ENCODE assay signal across 25 cellular contexts in the genomic region with DNA sequence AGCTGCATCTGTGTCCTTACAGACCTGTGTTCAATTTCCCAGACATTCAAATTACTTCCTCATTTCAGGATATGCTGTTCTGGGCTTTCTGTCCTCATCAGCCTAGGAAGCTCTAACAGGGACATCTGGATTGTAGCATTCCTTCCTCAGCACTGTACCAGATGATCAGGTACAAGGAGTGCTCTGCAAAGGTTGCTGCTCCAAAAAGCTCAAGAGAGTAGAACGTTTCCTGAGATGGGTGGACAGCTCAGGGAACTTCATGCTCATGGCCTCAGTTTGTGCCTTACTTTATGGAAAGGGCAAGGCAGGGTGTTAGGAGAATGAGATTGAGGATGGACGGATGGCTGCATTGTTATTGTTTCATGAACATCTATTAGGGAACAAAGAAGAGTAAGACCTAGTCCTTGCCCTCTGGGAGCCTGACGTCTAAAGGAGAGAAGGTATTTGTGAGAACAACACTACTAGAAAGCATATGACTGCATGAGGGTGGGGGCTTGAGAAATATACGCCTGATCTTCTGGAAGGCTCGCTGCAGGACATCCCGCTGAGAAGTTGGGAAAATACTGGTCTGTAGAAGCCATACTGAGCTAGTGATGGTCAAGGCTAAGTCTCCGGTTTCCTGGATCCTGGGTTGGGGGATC. TPM values are rescaled to one million over a fixed set of nuclear protein-coding genes. Genes with fewer than 3 reads are reported as not detected.
DNase-seq lines count a peak whose midpoint lies in the region; ATAC-seq, FAIRE-seq and TF ChIP-seq lines count a peak whose summit lies in the region.
"Had no signal": no experiment of that assay in that cellular context is flagged by ENCODE, and none has a peak within 500 bp of the region (broad histone marks: within the 10 kb centered on the region; RNA-seq: fewer than 3 reads in every experiment).

No MANE protein-coding gene starts in this region.

- H3K9me3 ChIP-seq in K562 (replicated peaks; ENCODE audit: control insufficient read depth, insufficient read depth, low read depth, low read length) = 0 out of 2 replicates have a peak, but pooled peaks cover 2% of the 10 kb centered on the region
- H3K9me3 ChIP-seq: body of pancreas, uterus had no signal

- no peaks in the 10 kb centered on the region for H3K27me3 ChIP-seq in K562 (ENCODE audit: control insufficient read depth in 2 of 2, insufficient read depth in 2 of 2, low read length in 2 of 2)
- H3K27me3 ChIP-seq: neural progenitor cell, uterus had no signal

- TF ChIP-seq POLR2A in K562 (conservative IDR thresholded peaks at IDR 0.05) = peak; percentile 31

- POLR2A ChIA-PET in activated CD4-positive, alpha-beta memory T cell treated with anti-CD3 and anti-CD28 coated beads for 36 hours (lab: Charles Lee) = interaction anchor here (1.7 to 2.0 kb wide), 3 partner anchors 14 to 24 kb away, joined by 5 to 8 read pairs (median 6); no protein-coding TSS in a partner anchor
- POLR2A ChIA-PET in activated CD4-positive, alpha-beta memory T cell treated with anti-CD3 and anti-CD28 coated beads, Interleukin-2, amount 10 ng/mL, durations not matched to agents 7 days and 5 days (lab: Charles Lee) = interaction anchor here (1.1 to 2.0 kb wide), 4 partner anchors 11 to 36 kb away, joined by 3 to 4 read pairs (median 3); a partner anchor contains a TSS
- POLR2A ChIA-PET in K562 (lab: Yijun Ruan, JAX) = interaction anchor here (0.6 to 1.4 kb wide), 8 partner anchors 10 to 34 kb away, joined by 3 to 6 read pairs (median 3); a partner anchor contains a TSS

- H3K9me3 Mint-ChIP-seq in activated CD4-positive, alpha-beta memory T cell treated with anti-CD3 and anti-CD28 coated beads for 36 hours = no peaks in the 10 kb centered on the region
- H3K9me3 Mint-ChIP-seq in activated CD4-positive, alpha-beta memory T cell treated with anti-CD3 and anti-CD28 coated beads, Interleukin-2, amount 10 ng/mL, durations not matched to agents 7 days and 5 days = no peaks in the 10 kb centered on the region
- H3K9me3 Mint-ChIP-seq in type B pancreatic cell = no peaks in the 10 kb centered on the region
- H3K9me3 Mint-ChIP-seq in activated naive CD4-positive, alpha-beta T cell treated with anti-CD3 and anti-CD28 coated beads, Interleukin-2, amount 10 ng/mL, durations not matched to agents 7 days and 5 days = no peaks in the 10 kb centered on the region
- H3K9me3 Mint-ChIP-seq: mesothelial cell of epicardium, neural progenitor cell had no signal

- H3K9ac ChIP-seq in K562 (ENCODE audit: insufficient read depth in 1 of 2, low read depth in 2 of 2, low read length in 2 of 2) = no peak overlapping the region
- H3K9ac ChIP-seq: neural progenitor cell had no signal

- CTCF ChIA-PET in activated CD4-positive, alpha-beta memory T cell treated with anti-CD3 and anti-CD28 coated beads for 36 hours (lab: Charles Lee) = interaction anchor here (0.9 to 1.9 kb wide), 4 partner anchors 8 to 81 kb away, joined by 3 to 5 read pairs (median 4); a partner anchor contains a TSS
- CTCF ChIA-PET in activated CD4-positive, alpha-beta memory T cell treated with anti-CD3 and anti-CD28 coated beads, Interleukin-2, amount 10 ng/mL, durations not matched to agents 7 days and 5 days (lab: Charles Lee) = interaction anchor here (1.1 to 1.2 kb wide), 2 partner anchors 19 to 33 kb away, joined by 3 to 4 read pairs; a partner anchor contains a TSS
- CTCF ChIA-PET in K562 (lab: Yijun Ruan, JAX; ENCODE audit: low intra/inter-chr PET ratio) = interaction anchor here (0.7 kb wide), 1 partner anchor 665 kb away, joined by 3 read pairs; no protein-coding TSS in a partner anchor
- CTCF ChIA-PET in activated naive CD4-positive, alpha-beta T cell treated with anti-CD3 and anti-CD28 coated beads, Interleukin-2, amount 10 ng/mL, durations not matched to agents 7 days and 5 days (lab: Charles Lee) = interaction anchor here (0.8 kb wide), 1 partner anchor 14 kb away, joined by 4 read pairs; no protein-coding TSS in a partner anchor

- BruUV-seq in K562 (replicated peaks; lab: Mats Ljungman, UMichigan) = TSS peak; percentile 26

- H3K36me3 ChIP-seq in K562 (ENCODE audit: control insufficient read depth, insufficient read depth, low read length) = peaks cover 18% of the 10 kb centered on the region
- H3K36me3 ChIP-seq: neural progenitor cell, uterus had no signal

- H3K4me3 Mint-ChIP-seq in activated CD4-positive, alpha-beta memory T cell treated with anti-CD3 and anti-CD28 coated beads for 36 hours = no peak overlapping the region
- H3K4me3 Mint-ChIP-seq in activated CD4-positive, alpha-beta memory T cell treated with anti-CD3 and anti-CD28 coated beads, Interleukin-2, amount 10 ng/mL, durations not matched to agents 7 days and 5 days = no peak overlapping the region
- H3K4me3 Mint-ChIP-seq in type B pancreatic cell = no peak overlapping the region
- H3K4me3 Mint-ChIP-seq in activated naive CD4-positive, alpha-beta T cell treated with anti-CD3 and anti-CD28 coated beads, Interleukin-2, amount 10 ng/mL, durations not matched to agents 7 days and 5 days = no peak overlapping the region
- H3K4me3 Mint-ChIP-seq: mesothelial cell of epicardium, neural progenitor cell had no signal

- no peak overlapping the region for H3K4me3 ChIP-seq in K562
- H3K4me3 ChIP-seq: body of pancreas, coronary artery, neural progenitor cell, SK-N-MC, spleen, uterus had no signal

- no peaks in the 10 kb centered on the region for H3K79me2 ChIP-seq in K562 (ENCODE audit: control insufficient read depth, insufficient read depth, low read length)

- peak overlapping the region; percentile 31 for H3K27ac Mint-ChIP-seq in activated CD4-positive, alpha-beta memory T cell treated with anti-CD3 and anti-CD28 coated beads for 36 hours
- H3K27ac Mint-ChIP-seq in activated CD4-positive, alpha-beta memory T cell treated with anti-CD3 and anti-CD28 coated beads, Interleukin-2, amount 10 ng/mL, durations not matched to agents 7 days and 5 days = no peak overlapping the region
- peak overlapping the region; percentile 21 for H3K27ac Mint-ChIP-seq in type B pancreatic cell
- H3K27ac Mint-ChIP-seq in activated naive CD4-positive, alpha-beta T cell treated with anti-CD3 and anti-CD28 coated beads, Interleukin-2, amount 10 ng/mL, durations not matched to agents 7 days and 5 days = no peak overlapping the region
- H3K27ac Mint-ChIP-seq: mesothelial cell of epicardium, neural progenitor cell had no signal

- WGBS in K562 (ENCODE audit: insufficient coverage, low coverage, missing lambda C conversion rate) = 20% methylated on average over 7 of the region's 7 CpGs

- no peak for TF ChIP-seq CTCF in K562 (IDR thresholded peaks at IDR 0.05 in 2 of 3, conservative IDR thresholded peaks at IDR 0.05 in 1 of 3; ENCODE audit: insufficient read depth in 2 of 3, low read depth in 1 of 3, low read length in 3 of 3)
- TF ChIP-seq CTCF in type B pancreatic cell (conservative IDR thresholded peaks at IDR 0.05) = no peak

- peak; percentile 15 for ATAC-seq in K562
- no peak for ATAC-seq in GM18870 (IDR thresholded peaks at IDR 0.05; ENCODE audit: unreplicated experiment)

- H3K4me2 ChIP-seq in K562 (ENCODE audit: insufficient read depth, low read length) = no peak overlapping the region
- H3K4me2 ChIP-seq: neural progenitor cell had no signal

- H3K27ac ChIP-seq in K562 (ENCODE audit: extremely low read depth, low read depth, low read length) = no peak overlapping the region
- H3K27ac ChIP-seq: body of pancreas, coronary artery, neural progenitor cell, SK-N-MC, spleen, uterus had no signal

- no peak for FAIRE-seq in K562 (lab: Jason Lieb, UNC)
- FAIRE-seq: endothelial cell of umbilical vein, frontal cortex, G401.6, RCC 7860 had no signal

- in situ Hi-C loops in K562 (cut with MboI) = no loop called here

- H4K20me1 ChIP-seq in K562 (replicated peaks; ENCODE audit: control insufficient read depth, insufficient read depth, low read length) = peaks cover 3% of the 10 kb centered on the region

- DNase-seq in activated CD4-positive, alpha-beta memory T cell treated with anti-CD3 and anti-CD28 coated beads for 36 hours = no peak
- no peak for DNase-seq in activated CD4-positive, alpha-beta memory T cell treated with anti-CD3 and anti-CD28 coated beads, Interleukin-2, amount 10 ng/mL, durations not matched to agents 7 days and 5 days
- peak; percentile 41 for DNase-seq in MV-4-11 (lab: John Stamatoyannopoulos, UW)
- DNase-seq in K562 (ENCODE audit: extremely low read depth in 1 of 4, low spot score in 3 of 4) = peak in 1 of 4 experiments; percentile 18
- no peak for DNase-seq in type B pancreatic cell (ENCODE audit: extremely low spot score, unreplicated experiment)
- no peak for DNase-seq in activated naive CD4-positive, alpha-beta T cell treated with anti-CD3 and anti-CD28 coated beads, Interleukin-2, amount 10 ng/mL, durations not matched to agents 7 days and 5 days
- DNase-seq in D341Med (ENCODE audit: low spot score) = no peak
- DNase-seq: activated CD4-positive, alpha-beta T cell treated with anti-CD3 and anti-CD28 coated beads, Interleukin-2, amount 50 U/mL, for 1 hour; activated naive CD4-positive, alpha-beta T cell treated with anti-CD3 and anti-CD28 coated beads, Interleukin-2, amount 50 U/mL, for 16 hours; body of pancreas; NCI-H1048; NCI-H2029 treated with DMSO at 0.1 percent for 48 hours; NCI-H524 treated with DMSO at 0.1 percent for 48 hours; substantia nigra; uterus had no signal

- no peaks in the 10 kb centered on the region for H3K9me1 ChIP-seq in K562 (ENCODE audit: control insufficient read depth, insufficient read depth, low read length)

- intact Hi-C loops in activated CD4-positive, alpha-beta memory T cell treated with anti-CD3 and anti-CD28 coated beads for 36 hours (cut with micrococcal nuclease) = no loop called here
- intact Hi-C loops in K562 (cut with micrococcal nuclease) = no loop called here

- H2AFZ ChIP-seq in K562 (ENCODE audit: low read depth, low read length) = no peak overlapping the region
- H2AFZ ChIP-seq: neural progenitor cell had no signal

- H3K4me1 Mint-ChIP-seq in activated CD4-positive, alpha-beta memory T cell treated with anti-CD3 and anti-CD28 coated beads for 36 hours (ENCODE audit: low read depth) = no peaks in the 10 kb centered on the region
- peaks cover 2% of the 10 kb centered on the region for H3K4me1 Mint-ChIP-seq in activated CD4-positive, alpha-beta memory T cell treated with anti-CD3 and anti-CD28 coated beads, Interleukin-2, amount 10 ng/mL, durations not matched to agents 7 days and 5 days
- H3K4me1 Mint-ChIP-seq in type B pancreatic cell (ENCODE audit: unreplicated experiment) = no peaks in the 10 kb centered on the region
- H3K4me1 Mint-ChIP-seq in activated naive CD4-positive, alpha-beta T cell treated with anti-CD3 and anti-CD28 coated beads, Interleukin-2, amount 10 ng/mL, durations not matched to agents 7 days and 5 days = no peaks in the 10 kb centered on the region
- H3K4me1 Mint-ChIP-seq: mesothelial cell of epicardium had no signal

- TF ChIP-seq RAD21 in K562 (CRISPR knock-in tag; conservative IDR thresholded peaks at IDR 0.05 in 1 of 2, IDR thresholded peaks at IDR 0.05 in 1 of 2) = no peak

- peaks cover 6% of the 10 kb centered on the region for H3K27me3 Mint-ChIP-seq in activated CD4-positive, alpha-beta memory T cell treated with anti-CD3 and anti-CD28 coated beads for 36 hours
- no peaks in the 10 kb centered on the region for H3K27me3 Mint-ChIP-seq in activated CD4-positive, alpha-beta memory T cell treated with anti-CD3 and anti-CD28 coated beads, Interleukin-2, amount 10 ng/mL, durations not matched to agents 7 days and 5 days
- H3K27me3 Mint-ChIP-seq in type B pancreatic cell = peaks cover 7% of the 10 kb centered on the region
- peaks cover 20% of the 10 kb centered on the region for H3K27me3 Mint-ChIP-seq in activated naive CD4-positive, alpha-beta T cell treated with anti-CD3 and anti-CD28 coated beads, Interleukin-2, amount 10 ng/mL, durations not matched to agents 7 days and 5 days

- TF ChIP-seq EP300 in K562 (IDR thresholded peaks at IDR 0.05; ENCODE audit: low read length) = no peak

- H3K36me3 Mint-ChIP-seq in activated CD4-positive, alpha-beta memory T cell treated with anti-CD3 and anti-CD28 coated beads for 36 hours = peaks cover 19% of the 10 kb centered on the region
- H3K36me3 Mint-ChIP-seq in activated CD4-positive, alpha-beta memory T cell treated with anti-CD3 and anti-CD28 coated beads, Interleukin-2, amount 10 ng/mL, durations not matched to agents 7 days and 5 days (ENCODE audit: low read depth) = peaks cover 14% of the 10 kb centered on the region
- peaks cover 8% of the 10 kb centered on the region for H3K36me3 Mint-ChIP-seq in type B pancreatic cell
- H3K36me3 Mint-ChIP-seq in activated naive CD4-positive, alpha-beta T cell treated with anti-CD3 and anti-CD28 coated beads, Interleukin-2, amount 10 ng/mL, durations not matched to agents 7 days and 5 days = peaks cover 9% of the 10 kb centered on the region

- peaks cover 0 to 4% of the 10 kb centered on the region in 2 experiments; a peak in 2 of 5 replicates for H3K4me1 ChIP-seq in K562 (replicated peaks in 1 of 2; ENCODE audit: control insufficient read depth in 2 of 2, insufficient read depth in 2 of 2, low read length in 2 of 2)
- H3K4me1 ChIP-seq: body of pancreas, spleen, uterus had no signal

RNA-seq across cellular contexts. Expression of a gene that starts 10.5 kb away (rescaled TPM):
- total RNA-seq in activated CD4-positive, alpha-beta memory T cell treated with anti-CD3 and anti-CD28 coated beads for 36 hours = 10 to 100 TPM; 21.5 to 21.9 TPM
- 10 to 100 TPM; 13.5 to 14.5 TPM for total RNA-seq in activated CD4-positive, alpha-beta memory T cell treated with anti-CD3 and anti-CD28 coated beads, Interleukin-2, amount 10 ng/mL, durations not matched to agents 7 days and 5 days
- 27.2 and 40.3 TPM in 2 replicates for total RNA-seq in K562 (2011; cell fraction: chromatin; rRNA removed; ENCODE audit: low replicate concordance)
- total RNA-seq in K562 (2011; cell fraction: nucleolus; rRNA removed) = 25.4 and 28.3 TPM in 2 replicates
- 21.7 and 25.2 TPM in 2 replicates for total RNA-seq in K562 (2011; cell fraction: nucleoplasm; rRNA removed)
- total RNA-seq in K562 (2014; rRNA removed) (10.2 and 10.7 TPM in 2 replicates), K562 (2014; rRNA removed; fragmentation: Illumina TruSeq; extraction: Trizol) (6.5 and 7.1 TPM in 2 replicates), K562 (2015; rRNA removed; fragmentation: Illumina TruSeq; extraction: Trizol) (5.6 and 6.3 TPM in 2 replicates), K562 (2021) (18.0 and 21.4 TPM in 2 replicates), type B pancreatic cell (ENCODE audit: low replicate concordance) (13.3 and 16.6 TPM in 2 replicates)
- polyA plus RNA-seq in K562 (2011; rRNA removed) (7.2 and 13.3 TPM in 2 replicates), K562 (2014; fragmentation: Illumina TruSeq; extraction: Trizol) (11.2 and 14.2 TPM in 2 replicates), K562 (2014; fragmentation: Nextera tagmentation; extraction: Ambion mirVana) (1 to 10 TPM; 1.8 to 1.9 TPM), K562 (2014; rRNA removed) (11.6 and 14.1 TPM in 2 replicates)
- polyA plus RNA-seq in K562 (2011; cell fraction: cytosol; rRNA removed) = 5.8 and 8.6 TPM in 2 replicates
- 21.0 and 21.8 TPM in 2 replicates for polyA plus RNA-seq in K562 (2011; cell fraction: nucleus; rRNA removed)
- polyA plus RNA-seq in K562 (2012) = 13.3 and 14.1 TPM in 2 replicates
- 5.9 and 6.0 TPM in 2 replicates for polyA minus RNA-seq in K562 (2011; rRNA and poly(A)+ RNA removed)
- 4.8 and 5.8 TPM in 2 replicates for polyA minus RNA-seq in K562 (2011; cell fraction: cytosol; rRNA and poly(A)+ RNA removed)
- 7.9 and 12.3 TPM in 2 replicates for polyA minus RNA-seq in K562 (2011; cell fraction: nucleus; rRNA and poly(A)+ RNA removed)

RNA-seq across cellular contexts. Expression of a gene that starts 33.0 kb away (rescaled TPM):
- 10 to 100 TPM; 15.5 to 17.1 TPM for total RNA-seq in activated CD4-positive, alpha-beta memory T cell treated with anti-CD3 and anti-CD28 coated beads for 36 hours
- 10 to 100 TPM; 14.4 to 15.8 TPM for total RNA-seq in activated CD4-positive, alpha-beta memory T cell treated with anti-CD3 and anti-CD28 coated beads, Interleukin-2, amount 10 ng/mL, durations not matched to agents 7 days and 5 days
- 23.2 and 45.5 TPM in 2 replicates for total RNA-seq in K562 (2011; cell fraction: chromatin; rRNA removed; ENCODE audit: low replicate concordance)
- 23.9 and 27.2 TPM in 2 replicates for total RNA-seq in K562 (2011; cell fraction: nucleolus; rRNA removed)
- total RNA-seq in K562 (2011; cell fraction: nucleoplasm; rRNA removed) = 21.1 and 22.8 TPM in 2 replicates
- 6.9 and 7.8 TPM in 2 replicates for total RNA-seq in K562 (2014; rRNA removed)
- total RNA-seq in K562 (2014; rRNA removed; fragmentation: Illumina TruSeq; extraction: Trizol) = 3.1 and 3.2 TPM in 2 replicates
- total RNA-seq in K562 (2015; rRNA removed; fragmentation: Illumina TruSeq; extraction: Trizol) = 5.0 and 5.1 TPM in 2 replicates
- total RNA-seq in K562 (2021) = 9.5 and 11.2 TPM in 2 replicates
- polyA plus RNA-seq in K562 (2011; rRNA removed) = 8.9 and 10.0 TPM in 2 replicates
- polyA plus RNA-seq in K562 (2011; cell fraction: cytosol; rRNA removed) = 9.5 and 9.8 TPM in 2 replicates
- polyA plus RNA-seq in K562 (2011; cell fraction: nucleus; rRNA removed) = 42.7 and 51.9 TPM in 2 replicates
- 4.8 and 8.8 TPM in 2 replicates for polyA plus RNA-seq in K562 (2012)
- 5.1 and 5.4 TPM in 2 replicates for polyA plus RNA-seq in K562 (2014; fragmentation: Illumina TruSeq; extraction: Trizol)
- 1 to 10 TPM in 1 of 2 experiments, under 1 TPM in 1; 0.66 to 1.4 TPM for polyA plus RNA-seq in K562 (2014; fragmentation: Nextera tagmentation; extraction: Ambion mirVana)
- 9.3 and 10.2 TPM in 2 replicates for polyA plus RNA-seq in K562 (2014; rRNA removed)
- polyA minus RNA-seq in K562 (2011; rRNA and poly(A)+ RNA removed) = 4.7 and 5.2 TPM in 2 replicates
- 4.0 and 4.6 TPM in 2 replicates for polyA minus RNA-seq in K562 (2011; cell fraction: cytosol; rRNA and poly(A)+ RNA removed)
- polyA minus RNA-seq in K562 (2011; cell fraction: nucleus; rRNA and poly(A)+ RNA removed) = 9.8 and 14.9 TPM in 2 replicates
- total RNA-seq in type B pancreatic cell (ENCODE audit: low replicate concordance) = 12.5 and 19.7 TPM in 2 replicates

RNA-seq across cellular contexts. Expression of a gene that starts 33.6 kb away (rescaled TPM):
- 10 to 100 TPM; 61.7 to 61.9 TPM for total RNA-seq in activated CD4-positive, alpha-beta memory T cell treated with anti-CD3 and anti-CD28 coated beads for 36 hours
- 10 to 100 TPM; 66.1 to 66.6 TPM for total RNA-seq in activated CD4-positive, alpha-beta memory T cell treated with anti-CD3 and anti-CD28 coated beads, Interleukin-2, amount 10 ng/mL, durations not matched to agents 7 days and 5 days
- total RNA-seq in K562 (2011; cell fraction: chromatin; rRNA removed; ENCODE audit: low replicate concordance) = 64.6 and 106 TPM in 2 replicates
- total RNA-seq in K562 (2011; cell fraction: nucleolus; rRNA removed) = 55.3 and 74.2 TPM in 2 replicates
- 39.4 and 48.6 TPM in 2 replicates for total RNA-seq in K562 (2011; cell fraction: nucleoplasm; rRNA removed)
- total RNA-seq in K562 (2014; rRNA removed) (32.7 and 38.1 TPM in 2 replicates), K562 (2014; rRNA removed; fragmentation: Illumina TruSeq; extraction: Trizol) (11.2 and 13.2 TPM in 2 replicates), K562 (2015; rRNA removed; fragmentation: Illumina TruSeq; extraction: Trizol) (19.0 and 20.0 TPM in 2 replicates), K562 (2021) (54.6 and 58.6 TPM in 2 replicates), type B pancreatic cell (ENCODE audit: low replicate concordance) (34.3 and 35.4 TPM in 2 replicates)
- polyA plus RNA-seq in K562 (2011; rRNA removed) (13.2 and 23.4 TPM in 2 replicates), K562 (2014; fragmentation: Illumina TruSeq; extraction: Trizol) (17.4 and 25.2 TPM in 2 replicates), K562 (2014; fragmentation: Nextera tagmentation; extraction: Ambion mirVana) (1 to 10 TPM in 1 of 2 experiments, under 1 TPM in 1; 0.76 to 1.3 TPM), K562 (2014; rRNA removed) (25.5 and 37.8 TPM in 2 replicates)
- 19.3 and 29.6 TPM in 2 replicates for polyA plus RNA-seq in K562 (2011; cell fraction: cytosol; rRNA removed)
- 33.7 and 56.0 TPM in 2 replicates for polyA plus RNA-seq in K562 (2011; cell fraction: nucleus; rRNA removed)
- polyA plus RNA-seq in K562 (2012) = 27.1 and 39.5 TPM in 2 replicates
- 18.7 and 25.1 TPM in 2 replicates for polyA minus RNA-seq in K562 (2011; rRNA and poly(A)+ RNA removed)
- polyA minus RNA-seq in K562 (2011; cell fraction: cytosol; rRNA and poly(A)+ RNA removed) = 23.8 and 33.7 TPM in 2 replicates
- polyA minus RNA-seq in K562 (2011; cell fraction: nucleus; rRNA and poly(A)+ RNA removed) = 27.5 and 33.3 TPM in 2 replicates

Comparison
In these comparisons a context has a peak if more than half of its experiments do, and no peak if none do; other contexts are left out.
1. H3K27ac Mint-ChIP-seq: peak in activated CD4-positive, alpha-beta memory T cell treated with anti-CD3 and anti-CD28 coated beads for 36 hours (single experiment) and type B pancreatic cell (single experiment); none in activated CD4-positive, alpha-beta memory T cell treated with anti-CD3 and anti-CD28 coated beads, Interleukin-2, amount 10 ng/mL, durations not matched to agents 7 days and 5 days (single experiment) and activated naive CD4-positive, alpha-beta T cell treated with anti-CD3 and anti-CD28 coated beads, Interleukin-2, amount 10 ng/mL, durations not matched to agents 7 days and 5 days (single experiment).